Comparison of ENCODE assay signal across 17 cellular contexts in genomic region chr5:157479166-157479565, GRCh38. TPM values are rescaled to one million over a fixed set of nuclear protein-coding genes. Genes with fewer than 3 reads are reported as not detected.
DNase-seq lines count a peak whose midpoint lies in the region; ATAC-seq and TF ChIP-seq lines count a peak whose summit lies in the region.
"Had no signal": no experiment of that assay in that cellular context is flagged by ENCODE, and none has a peak within 500 bp of the region (broad histone marks: within the 10 kb centered on the region; RNA-seq: fewer than 3 reads in every experiment).

No MANE protein-coding gene starts in this region.

- H3K36me3 ChIP-seq in brain microvascular endothelial cell (replicated peaks) (peaks cover 79% of the 10 kb centered on the region), mesenchymal stem cell (ENCODE audit: control insufficient read depth in 1 of 2, insufficient read depth in 2 of 2, low read depth in 1 of 2, low read length in 2 of 2) (peaks cover 5 to 42% of the 10 kb centered on the region in 2 experiments)

- H3K27ac Mint-ChIP-seq in CD4-positive, alpha-beta T cell = peak overlapping the region; percentile 27
- H3K27ac Mint-ChIP-seq in H9 = peak overlapping the region in 2 of 3 experiments; percentile 14 to 66; a peak in 1 of 7 replicates

- H4K5ac ChIP-seq in H9 (ENCODE audit: insufficient read length, low read depth, low read length) = no peak overlapping the region

- H3K79me2 ChIP-seq in H9 (ENCODE audit: insufficient read depth, low read length) = no peaks in the 10 kb centered on the region

- CTCF ChIA-PET in CD4-positive, alpha-beta T cell (lab: Charles Lee) = no interaction called here

- H3K56ac ChIP-seq in H9 (ENCODE audit: insufficient read length, low read depth, low read length) = no peak overlapping the region

- H3K4me2 ChIP-seq in H9 (ENCODE audit: insufficient read depth, insufficient read length, low read length) (no peak overlapping the region), mesenchymal stem cell (ENCODE audit: low read length, poor library complexity, severe bottlenecking) (no peak overlapping the region)
- H3K4me2 ChIP-seq: BLaER1 had no signal

- H2AFZ ChIP-seq in H9 (ENCODE audit: low read length) = no peak overlapping the region
- no peak overlapping the region for H2AFZ ChIP-seq in mesenchymal stem cell (ENCODE audit: low read depth, low read length)

- no peak for TF ChIP-seq CTCF in CD4-positive, alpha-beta T cell (IDR thresholded peaks at IDR 0.05)
- TF ChIP-seq CTCF in H9 (conservative IDR thresholded peaks at IDR 0.05) = no peak
- no peak for TF ChIP-seq CTCF in brain microvascular endothelial cell (IDR thresholded peaks at IDR 0.05; ENCODE audit: low read depth, low read length, missing control alignments)

- H3K27me3 Mint-ChIP-seq in CD4-positive, alpha-beta T cell = no peaks in the 10 kb centered on the region
- H3K27me3 Mint-ChIP-seq in H9 (ENCODE audit: low read depth) = no peaks in the 10 kb centered on the region

- peaks cover 5% of the 10 kb centered on the region; the same call in 1 of the 2 replicates for H3K4me1 ChIP-seq in H9 (ENCODE audit: insufficient read depth, low read length)
- no peaks in the 10 kb centered on the region for H3K4me1 ChIP-seq in mesenchymal stem cell (ENCODE audit: control insufficient read depth, insufficient read depth, low read depth, low read length)

- no peak for DNase-seq in CD4-positive, alpha-beta T cell
- DNase-seq in H9 (no peak), brain microvascular endothelial cell (peak; percentile 27), mesenchymal stem cell (no peak), anterior cingulate cortex (lab: John Stamatoyannopoulos, UW) (no peak)
- DNase-seq: activated gamma-delta T cell, foreskin fibroblast, Karpas-422, NCI-H1436 treated with DMSO at 0.1 percent for 48 hours, NCI-H510A treated with DMSO at 0.1 percent for 48 hours, trophoblast cell had no signal

- ATAC-seq in CD4-positive, alpha-beta T cell (ENCODE audit: poor library complexity) = no peak
- ATAC-seq in HG03135 (IDR thresholded peaks at IDR 0.05; ENCODE audit: unreplicated experiment) (no peak), HG03175 (IDR thresholded peaks at IDR 0.05; ENCODE audit: unreplicated experiment) (no peak), HG03045 (IDR thresholded peaks at IDR 0.05; ENCODE audit: unreplicated experiment) (no peak)
- ATAC-seq: HCT116 had no signal

- no peak overlapping the region for H3K23ac ChIP-seq in H9 (ENCODE audit: insufficient read length, low read depth, low read length)
- no peak overlapping the region for H3K23ac ChIP-seq in mesenchymal stem cell (ENCODE audit: low read length in 2 of 2)

- H3K9me3 ChIP-seq in CD4-positive, alpha-beta T cell (ENCODE audit: control insufficient read depth, low read length) = no peaks in the 10 kb centered on the region
- H3K9me3 ChIP-seq in H9 (ENCODE audit: control insufficient read depth, low read depth, low read length) (no peaks in the 10 kb centered on the region), mesenchymal stem cell (ENCODE audit: control insufficient read depth, low read length) (no peaks in the 10 kb centered on the region)
- H3K9me3 ChIP-seq: BLaER1 had no signal

- no peak overlapping the region for H2BK15ac ChIP-seq in H9 (ENCODE audit: low read depth, low read length)
- no peak overlapping the region for H2BK15ac ChIP-seq in mesenchymal stem cell (ENCODE audit: low read depth, poor library complexity, severe bottlenecking)

- in situ Hi-C loops in brain microvascular endothelial cell (cut with HindIII; ENCODE audit: low pct_ligation_motif_present, low sequenced_read_pairs) = no loop called here

- H3K27me3 ChIP-seq in CD4-positive, alpha-beta T cell (ENCODE audit: control insufficient read depth, insufficient read depth, low read length) = no peaks in the 10 kb centered on the region
- H3K27me3 ChIP-seq in H9 (ENCODE audit: insufficient read depth, low read length) (no peaks in the 10 kb centered on the region), brain microvascular endothelial cell (replicated peaks) (no peaks in the 10 kb centered on the region), mesenchymal stem cell (ENCODE audit: control insufficient read depth in 1 of 2, insufficient read depth in 1 of 2, low read length in 2 of 2) (no peaks in the 10 kb centered on the region)
- H3K27me3 ChIP-seq: BLaER1 had no signal

- no peak overlapping the region for H3K27ac ChIP-seq in CD4-positive, alpha-beta T cell (ENCODE audit: low read depth, low read length)
- H3K27ac ChIP-seq in H9 (ENCODE audit: insufficient read length, low read depth, low read length) = no peak overlapping the region
- peak overlapping the region; percentile 12 for H3K27ac ChIP-seq in brain microvascular endothelial cell
- no peak overlapping the region for H3K27ac ChIP-seq in mesenchymal stem cell (ENCODE audit: low read length, poor library complexity, severe bottlenecking)
- H3K27ac ChIP-seq: BLaER1 had no signal

- H3K79me1 ChIP-seq in H9 (ENCODE audit: insufficient read depth, low read depth, low read length, poor library complexity, severe bottlenecking) = no peaks in the 10 kb centered on the region
- H3K79me1 ChIP-seq in mesenchymal stem cell (replicated peaks; ENCODE audit: low read length, poor library complexity, severe bottlenecking) = peaks cover 28% of the 10 kb centered on the region

- no CpG with 5 or more reads among the region's 4 CpGs for WGBS in H9 (ENCODE audit: extremely low coverage, insufficient read length, low lambda C conversion rate)
- 96% methylated on average over 3 of the region's 4 CpGs for WGBS in mesenchymal stem cell

- H2AK5ac ChIP-seq in H9 (ENCODE audit: insufficient read length, low read length) = no peak overlapping the region
- no peak overlapping the region for H2AK5ac ChIP-seq in mesenchymal stem cell (ENCODE audit: low read length, severe bottlenecking)

- H2BK5ac ChIP-seq in H9 (ENCODE audit: insufficient read length, low read length) (no peak overlapping the region), mesenchymal stem cell (ENCODE audit: low read depth, low read length, poor library complexity, severe bottlenecking) (no peak overlapping the region)

- H3K9me3 Mint-ChIP-seq in CD4-positive, alpha-beta T cell = no peaks in the 10 kb centered on the region
- no peaks in the 10 kb centered on the region for H3K9me3 Mint-ChIP-seq in H9

- intact Hi-C loops in CD4-positive, alpha-beta T cell (cut with DNase I, micrococcal nuclease) = loop anchor here (5.0 to 10.0 kb wide), 2 partner anchors 47 to 344 kb away; no protein-coding TSS in a partner anchor

- H3K4me1 Mint-ChIP-seq in CD4-positive, alpha-beta T cell (ENCODE audit: low read depth) = no peaks in the 10 kb centered on the region
- peaks cover 20% of the 10 kb centered on the region in 2 experiments for H3K4me1 Mint-ChIP-seq in H9

- no peak overlapping the region for H2BK120ac ChIP-seq in H9 (ENCODE audit: low read depth, low read length, poor library complexity, severe bottlenecking)
- no peak overlapping the region for H2BK120ac ChIP-seq in mesenchymal stem cell (ENCODE audit: low read depth, low read length)

- H3K18ac ChIP-seq in H9 (ENCODE audit: insufficient read length, low read depth, low read length) (no peak overlapping the region), mesenchymal stem cell (ENCODE audit: low read depth in 1 of 2, low read length in 2 of 2) (no peak overlapping the region)

- H3K14ac ChIP-seq in H9 (ENCODE audit: insufficient read depth, low read length) (no peak overlapping the region), mesenchymal stem cell (ENCODE audit: low read length in 2 of 2) (no peak overlapping the region)

- H3K9ac ChIP-seq in H9 (ENCODE audit: extremely low read depth, insufficient read length, low read length) = no peak overlapping the region
- H3K9ac ChIP-seq in mesenchymal stem cell (ENCODE audit: low read length) = peak overlapping the region; percentile 3
- H3K9ac ChIP-seq: BLaER1 had no signal

- H4K8ac ChIP-seq in H9 (replicated peaks; ENCODE audit: insufficient read length, low read depth, low read length) (no peak overlapping the region), mesenchymal stem cell (ENCODE audit: low read length) (no peak overlapping the region)

- POLR2A ChIA-PET in CD4-positive, alpha-beta T cell (lab: Charles Lee) = no interaction called here

- H3K4me3 ChIP-seq in brain microvascular endothelial cell (ENCODE audit: low read depth, low read length) (no peak overlapping the region), mesenchymal stem cell (ENCODE audit: insufficient read depth in 1 of 2, low read depth in 1 of 2, low read length in 2 of 2) (no peak overlapping the region)
- H3K4me3 ChIP-seq: BLaER1 had no signal

- no peak overlapping the region for H3K4me3 Mint-ChIP-seq in CD4-positive, alpha-beta T cell
- H3K4me3 Mint-ChIP-seq in H9 = no peak overlapping the region

- H3K36me3 Mint-ChIP-seq in CD4-positive, alpha-beta T cell (ENCODE audit: low read depth) = peaks cover 32% of the 10 kb centered on the region
- peaks cover 5 to 14% (median 14%) of the 10 kb centered on the region in 3 experiments; a peak in 6 of 7 replicates for H3K36me3 Mint-ChIP-seq in H9 (ENCODE audit: insufficient read depth in 1 of 3, low read depth in 3 of 3)

- H3K4ac ChIP-seq in H9 (ENCODE audit: low read depth, low read length) (no peak overlapping the region), mesenchymal stem cell (ENCODE audit: low read depth in 1 of 2, low read length in 2 of 2) (no peak overlapping the region)

- H4K20me1 ChIP-seq in H9 (ENCODE audit: control insufficient read depth, insufficient read depth, insufficient read length) = no peaks in the 10 kb centered on the region
- H4K20me1 ChIP-seq: BLaER1 had no signal

- H2BK12ac ChIP-seq in H9 (ENCODE audit: insufficient read length, low read depth, low read length) (no peak overlapping the region), mesenchymal stem cell (ENCODE audit: low read length in 2 of 2) (no peak overlapping the region)

- H3T11ph ChIP-seq in H9 (ENCODE audit: low read length) = no peak overlapping the region

- H3K23me2 ChIP-seq in H9 (ENCODE audit: insufficient read length, low read depth, low read length, poor library complexity, severe bottlenecking) = no peaks in the 10 kb centered on the region

- H4K91ac ChIP-seq in H9 (ENCODE audit: insufficient read length, low read depth, low read length) = no peak overlapping the region
- H4K91ac ChIP-seq in mesenchymal stem cell (ENCODE audit: low read length) = no peak overlapping the region

- no peak overlapping the region for H2BK20ac ChIP-seq in H9 (ENCODE audit: low read depth, low read length, poor library complexity, severe bottlenecking)

RNA-seq across cellular contexts. Expression of gene NIPAL4, which starts 19.2 kb away (rescaled TPM):
- under 1 TPM; 0.16 to 0.45 TPM for total RNA-seq in CD4-positive, alpha-beta T cell
- total RNA-seq in H9 (2021) = not detected in 2 replicates
- 2.2 TPM for polyA plus RNA-seq in mesenchymal stem cell (2013, experiment 1 of 2)
- 2.2 TPM for polyA plus RNA-seq in mesenchymal stem cell (2013, experiment 2 of 2)
- total RNA-seq: myocyte had no signal
